8 cellular contexts compared by ENCODE assay signal in the genomic region with DNA sequence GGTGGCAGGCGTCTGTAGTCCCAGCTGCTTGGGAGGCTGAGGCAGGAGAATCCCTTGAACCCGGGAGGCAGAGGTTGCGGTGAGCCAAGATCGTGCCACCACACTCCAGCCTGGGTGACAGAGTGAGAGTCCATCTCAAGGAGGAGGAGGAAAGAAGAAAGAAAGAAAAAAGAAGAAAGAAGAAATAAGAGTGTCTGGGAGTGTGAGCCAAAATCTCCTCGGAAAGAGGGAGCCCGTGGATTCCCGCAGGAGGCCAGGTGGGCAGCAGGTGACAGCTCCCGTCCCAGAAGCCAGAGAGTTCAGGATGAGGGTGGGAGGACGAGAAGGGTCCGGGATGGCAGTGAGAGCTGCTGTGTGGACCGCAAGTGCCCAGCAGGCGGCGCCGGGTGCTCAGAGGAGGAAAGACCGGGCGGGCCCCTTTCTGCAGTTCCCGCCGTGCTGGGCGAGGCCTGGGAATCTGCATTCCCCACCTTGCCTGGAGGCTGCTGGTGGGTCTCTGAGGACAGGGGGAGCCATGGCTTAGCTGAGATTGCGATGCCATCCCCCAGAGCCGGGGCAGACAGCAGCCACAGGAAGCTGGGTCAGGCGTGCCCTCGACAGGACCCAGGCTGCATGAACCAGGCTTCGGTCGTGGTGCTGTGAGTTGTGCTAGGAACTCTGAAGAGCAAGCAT.
DNase-seq lines count a peak whose midpoint lies in the region; ATAC-seq lines count a peak whose summit lies in the region.

No MANE protein-coding gene starts in this region.

- peak overlapping the region; percentile 32 for H3K4me3 Mint-ChIP-seq in T-helper 2 cell treated with Interferon-gamma antibody and Interleukin-4, amounts not matched to agents 5 μg/mL and 100 μg/mL, for 36 hours

- H3K27me3 Mint-ChIP-seq in T-helper 2 cell treated with Interferon-gamma antibody and Interleukin-4, amounts not matched to agents 5 μg/mL and 100 μg/mL, for 36 hours (ENCODE audit: low read depth): peaks cover 16% of the 10 kb centered on the region

- H3K36me3 Mint-ChIP-seq in T-helper 2 cell treated with Interferon-gamma antibody and Interleukin-4, amounts not matched to agents 5 μg/mL and 100 μg/mL, for 36 hours (ENCODE audit: low read depth): no peaks in the 10 kb centered on the region

- H3K9me3 Mint-ChIP-seq in T-helper 2 cell treated with Interferon-gamma antibody and Interleukin-4, amounts not matched to agents 5 μg/mL and 100 μg/mL, for 36 hours: no peaks in the 10 kb centered on the region

- H3K27ac Mint-ChIP-seq in T-helper 2 cell treated with Interferon-gamma antibody and Interleukin-4, amounts not matched to agents 5 μg/mL and 100 μg/mL, for 36 hours: no peak overlapping the region

- DNase-seq in AG20443 (ENCODE audit: low spot score) (peak; percentile 88), NCI-H1105 treated with DMSO at 0.1 percent for 48 hours (lab: John Stamatoyannopoulos, UW) (peak; percentile 26), amniotic stem cell (lab: John Stamatoyannopoulos, UW) (peak; percentile 18), hepatic stellate cell (ENCODE audit: low spot score) (peak; percentile 82)
- DNase-seq in T-helper 2 cell treated with Interferon-gamma antibody and Interleukin-4, amounts not matched to agents 5 μg/mL and 100 μg/mL, for 36 hours (ENCODE audit: low spot score): peak; percentile 53
- peak; percentile 27 to 57 for DNase-seq in stimulated activated CD4-positive, alpha-beta T cell treated with anti-CD3 and anti-CD28 coated beads, Interleukin-15, amount 100 ng/mL, for 1 hour (ENCODE audit: low read depth in 1 of 2, low spot score in 1 of 2)

- peak; percentile 70 for ATAC-seq in GM19351 (IDR thresholded peaks at IDR 0.05; ENCODE audit: unreplicated experiment)
- ATAC-seq in HG02571 (IDR thresholded peaks at IDR 0.05; ENCODE audit: unreplicated experiment): no peak

- peaks cover 8% of the 10 kb centered on the region for H3K4me1 Mint-ChIP-seq in T-helper 2 cell treated with Interferon-gamma antibody and Interleukin-4, amounts not matched to agents 5 μg/mL and 100 μg/mL, for 36 hours (ENCODE audit: low read depth)

Comparison
In these comparisons a context has a peak if more than half of its experiments do, and no peak if none do; other contexts are left out.
1. DNase-seq: peak in every context shown above with its lines; median percentile 88 in AG20443; 82 in hepatic stellate cell; 53 in T-helper 2 cell treated with Interferon-gamma antibody and Interleukin-4, amounts not matched to agents 5 μg/mL and 100 μg/mL, for 36 hours; 42 in stimulated activated CD4-positive, alpha-beta T cell treated with anti-CD3 and anti-CD28 coated beads, Interleukin-15, amount 100 ng/mL, for 1 hour; 26 in NCI-H1105 treated with DMSO at 0.1 percent for 48 hours; 18 in amniotic stem cell.